In genomic region chr9:91902465-91903125, GRCh38 we compare ENCODE assay signal across 22 cellular contexts. TPM values are rescaled to one million over a fixed set of nuclear protein-coding genes. Genes with fewer than 3 reads are reported as not detected.
DNase-seq lines count a peak whose midpoint lies in the region; ATAC-seq, FAIRE-seq and TF ChIP-seq lines count a peak whose summit lies in the region.
"Had no signal": no experiment of that assay in that cellular context is flagged by ENCODE, and none has a peak within 500 bp of the region (broad histone marks: within the 10 kb centered on the region; RNA-seq: fewer than 3 reads in every experiment).

No MANE protein-coding gene starts in this region.

- H3K27ac Mint-ChIP-seq in endodermal cell (peak overlapping the region; percentile 59), nephron progenitor cell (peak overlapping the region; percentile 58)
- H3K27ac Mint-ChIP-seq: activated CD4-positive, alpha-beta memory T cell treated with anti-CD3 and anti-CD28 coated beads for 36 hours; activated naive CD4-positive, alpha-beta T cell treated with anti-CD3 and anti-CD28 coated beads for 36 hours; CD4-positive, CD25-positive, alpha-beta regulatory T cell had no signal

- DNase-seq in NCI-H2171 treated with DMSO at 0.1 percent for 48 hours (lab: John Stamatoyannopoulos, UW) (peak; percentile 6), NCI-H2171 (lab: John Stamatoyannopoulos, UW) (no peak), endodermal cell (peak; percentile 63), nephron progenitor cell (no peak), uterus (peak in 1 of 2 donors; percentile 12), small intestine (no peak), A172 (ENCODE audit: low spot score) (no peak)
- DNase-seq: activated CD4-positive, alpha-beta memory T cell treated with anti-CD3 and anti-CD28 coated beads for 36 hours; activated naive CD4-positive, alpha-beta T cell treated with anti-CD3 and anti-CD28 coated beads for 36 hours; CD4-positive, CD25-positive, alpha-beta regulatory T cell; colonic mucosa; DMS79; foreskin keratinocyte; GOT3; left ventricle myocardium superior; NCI-H524 treated with DMSO at 0.1 percent for 48 hours; SHP77 treated with DMSO at 0.1 percent for 48 hours; testis had no signal

- H3K36me3 Mint-ChIP-seq in endodermal cell (ENCODE audit: low read depth), result peaks cover 14% of the 10 kb centered on the region
- no peaks in the 10 kb centered on the region for H3K36me3 Mint-ChIP-seq in nephron progenitor cell (ENCODE audit: low read depth)
- H3K36me3 Mint-ChIP-seq: activated CD4-positive, alpha-beta memory T cell treated with anti-CD3 and anti-CD28 coated beads for 36 hours; CD4-positive, CD25-positive, alpha-beta regulatory T cell had no signal

- ATAC-seq in HG03521 (IDR thresholded peaks at IDR 0.05; ENCODE audit: unreplicated experiment), result no peak
- ATAC-seq: foreskin keratinocyte had no signal

- H3K36me3 ChIP-seq in endodermal cell (ENCODE audit: control insufficient read depth, insufficient read depth, low read length) (peaks cover 49% of the 10 kb centered on the region), uterus (no peaks in the 10 kb centered on the region), small intestine (ENCODE audit: control insufficient read depth in 2 of 2, insufficient read depth in 2 of 2, low read length in 2 of 2) (no peaks in the 10 kb centered on the region)
- H3K36me3 ChIP-seq: ascending aorta, colonic mucosa had no signal

- no peaks in the 10 kb centered on the region for H3K9me3 Mint-ChIP-seq in endodermal cell
- no peaks in the 10 kb centered on the region for H3K9me3 Mint-ChIP-seq in nephron progenitor cell
- H3K9me3 Mint-ChIP-seq: activated CD4-positive, alpha-beta memory T cell treated with anti-CD3 and anti-CD28 coated beads for 36 hours; activated naive CD4-positive, alpha-beta T cell treated with anti-CD3 and anti-CD28 coated beads for 36 hours; CD4-positive, CD25-positive, alpha-beta regulatory T cell had no signal

- peak overlapping the region; percentile 14 for H3K9ac ChIP-seq in endodermal cell (ENCODE audit: extremely low read depth, low read length, poor library complexity, severe bottlenecking)

- H3K27me3 Mint-ChIP-seq in endodermal cell (ENCODE audit: insufficient read depth) (peaks cover 4% of the 10 kb centered on the region), nephron progenitor cell (ENCODE audit: low read depth, poor library complexity) (no peaks in the 10 kb centered on the region)
- H3K27me3 Mint-ChIP-seq: CD4-positive, CD25-positive, alpha-beta regulatory T cell had no signal

- H3K27ac ChIP-seq in endodermal cell (ENCODE audit: low read depth, low read length) (peak overlapping the region; percentile 16), uterus (peak overlapping the region; percentile 22 to 89), small intestine (ENCODE audit: low read depth in 1 of 2, low read length in 1 of 2) (no peak overlapping the region)
- H3K27ac ChIP-seq: ascending aorta, colonic mucosa, foreskin keratinocyte, testis had no signal

- H3K4me1 ChIP-seq in endodermal cell (ENCODE audit: control insufficient read depth, insufficient read depth, low read length) (peaks cover 65% of the 10 kb centered on the region), uterus (peaks cover 27 to 41% of the 10 kb centered on the region in 2 donors), small intestine (ENCODE audit: control insufficient read depth in 2 of 2, insufficient read depth in 1 of 2, low read depth in 1 of 2, low read length in 1 of 2) (peaks cover 0 to 4% of the 10 kb centered on the region in 2 donors)
- H3K4me1 ChIP-seq: ascending aorta, foreskin keratinocyte had no signal

- H3K4me3 ChIP-seq in endodermal cell (ENCODE audit: low read length) (peak overlapping the region; percentile 70), uterus (no peak overlapping the region), small intestine (ENCODE audit: low read depth in 1 of 2, low read length in 2 of 2) (no peak overlapping the region)
- H3K4me3 ChIP-seq: ascending aorta, colonic mucosa, testis had no signal

- H3K27me3 ChIP-seq in endodermal cell (ENCODE audit: control insufficient read depth, insufficient read depth, low read length, poor library complexity, severe bottlenecking) (no peaks in the 10 kb centered on the region), uterus (no peaks in the 10 kb centered on the region), small intestine (ENCODE audit: control insufficient read depth in 2 of 2, insufficient read depth in 2 of 2, low read length in 2 of 2) (no peaks in the 10 kb centered on the region)
- H3K27me3 ChIP-seq: ascending aorta, colonic mucosa, foreskin keratinocyte, testis had no signal

- FAIRE-seq in small intestine (lab: Jason Lieb, UNC), result no peak
- FAIRE-seq: A204.1, endometrium had no signal

- H3K4me1 Mint-ChIP-seq in endodermal cell (peaks cover 57% of the 10 kb centered on the region), nephron progenitor cell (no peaks in the 10 kb centered on the region)

- intact Hi-C loops in uterus (cut with DNase I; ENCODE audit: low total_unique reads), result no loop called here

- TF ChIP-seq CTCF in endodermal cell (conservative IDR thresholded peaks at IDR 0.05) (no peak), nephron progenitor cell (IDR thresholded peaks at IDR 0.05) (no peak), uterus (IDR thresholded peaks at IDR 0.05) (no peak)

- WGBS in endodermal cell (ENCODE audit: insufficient coverage in 1 of 2, insufficient read length in 1 of 2), 2 experiments, result 58 to 74% methylated on average over 3 to 9 of the region's 11 CpGs
- WGBS in small intestine, 3 donors, result 58 to 62% (median 62%) methylated on average over 11 of the region's 11 CpGs

- H3K4me3 Mint-ChIP-seq in endodermal cell, result peak overlapping the region; percentile 50
- peak overlapping the region; percentile 50 for H3K4me3 Mint-ChIP-seq in nephron progenitor cell
- H3K4me3 Mint-ChIP-seq: activated CD4-positive, alpha-beta memory T cell treated with anti-CD3 and anti-CD28 coated beads for 36 hours; activated naive CD4-positive, alpha-beta T cell treated with anti-CD3 and anti-CD28 coated beads for 36 hours had no signal

- TF ChIP-seq POLR2A in uterus (IDR thresholded peaks at IDR 0.05), result no peak

- no peaks in the 10 kb centered on the region for H3K9me3 ChIP-seq in endodermal cell (ENCODE audit: control insufficient read depth, low read length)
- no peaks in the 10 kb centered on the region for H3K9me3 ChIP-seq in uterus
- H3K9me3 ChIP-seq in small intestine (ENCODE audit: control insufficient read depth, low read depth), result no peaks in the 10 kb centered on the region
- H3K9me3 ChIP-seq: ascending aorta, colonic mucosa, testis had no signal

RNA-seq across cellular contexts. Expression of gene ROR2, which starts 47.4 kb away (rescaled TPM):
- total RNA-seq in endodermal cell (100 to 1,000 TPM; 104 to 160 TPM), uterus (10 to 100 TPM; 35.6 to 67.6 (median 50.6) TPM)
- 39.8 TPM for polyA plus RNA-seq in endodermal cell (2013, experiment 1 of 2)
- 40.9 TPM for polyA plus RNA-seq in endodermal cell (2013, experiment 2 of 2)
- 1 to 10 TPM in 1 of 3 donors, under 1 TPM in 1, not detected in 1; 0.54 to 3.2 TPM for polyA plus RNA-seq in small intestine
- 0.36 TPM in 1 of 2 replicates, not detected in the other for total RNA-seq in A172 (2014; rRNA removed; shearing (Covaris generic))
- total RNA-seq: activated naive CD4-positive, alpha-beta T cell treated with anti-CD3 and anti-CD28 coated beads for 36 hours had no signal
- polyA plus RNA-seq: CD4-positive, CD25-positive, alpha-beta regulatory T cell had no signal

Comparison
In these comparisons a context has a peak if more than half of its experiments do, and no peak if none do; other contexts are left out.
1. DNase-seq: peak in NCI-H2171 treated with DMSO at 0.1 percent for 48 hours (single experiment) and endodermal cell (single experiment); none in NCI-H2171 (single experiment), nephron progenitor cell (single experiment), small intestine (single experiment) and A172 (single experiment).
2. H3K27ac ChIP-seq: peak in endodermal cell (single experiment) and uterus (2 of 2); none in small intestine (0 of 2).
3. RNA of gene ROR2, which starts 47.4 kb away (total RNA-seq): 104 to 160 TPM in endodermal cell and 35.6 to 67.6 TPM in uterus; 0.36 TPM in A172; every median in the first group is over 10 times any median in the second.